ENCODE assay signal across 19 cellular contexts in the genomic region with DNA sequence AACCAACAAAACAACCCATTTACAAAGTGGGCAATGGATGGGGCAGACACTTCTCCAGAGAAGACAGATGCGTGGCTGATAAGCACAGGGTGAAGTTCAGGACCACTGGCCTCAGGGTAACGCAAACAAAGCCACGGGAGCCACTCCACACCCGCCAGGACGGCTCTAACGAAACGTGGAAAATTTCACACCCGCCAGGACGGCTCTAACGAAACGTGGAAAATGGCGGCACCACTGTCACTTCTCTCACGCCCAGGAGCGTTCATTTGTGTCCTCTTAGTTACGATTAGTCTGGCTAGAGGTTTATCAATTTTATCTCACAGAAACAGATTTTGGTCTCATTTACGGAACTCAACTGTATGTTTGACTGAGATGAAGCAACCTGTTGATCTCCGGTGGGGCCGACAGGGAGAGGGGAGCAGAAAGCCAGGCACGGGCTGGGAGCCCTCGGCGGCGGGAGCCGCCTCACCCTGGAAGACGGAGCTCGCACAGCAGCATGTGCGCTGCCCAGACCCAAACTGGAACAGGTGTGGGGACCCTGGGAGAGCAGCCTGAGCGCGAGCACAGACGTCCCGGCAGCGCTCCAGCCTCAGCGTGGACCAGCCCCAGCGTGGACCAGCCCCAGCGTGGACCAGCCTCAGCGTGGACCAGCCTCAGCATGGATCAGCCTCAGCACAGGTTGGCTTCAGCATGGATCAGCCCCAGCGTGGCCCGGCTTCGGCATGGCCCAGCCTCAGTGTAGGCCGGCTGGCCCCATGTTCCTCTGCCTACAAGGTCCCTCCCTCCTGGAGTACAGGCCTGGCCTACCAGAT.
DNase-seq lines count a peak whose midpoint lies in the region; ATAC-seq, FAIRE-seq and TF ChIP-seq lines count a peak whose summit lies in the region.
"Had no signal": no experiment of that assay in that cellular context is flagged by ENCODE, and none has a peak within 500 bp of the region (broad histone marks: within the 10 kb centered on the region; RNA-seq: fewer than 3 reads in every experiment).

No MANE protein-coding gene starts in this region.

- no peak for FAIRE-seq in K562 (lab: Jason Lieb, UNC)
- FAIRE-seq: GM12878, GM18507 had no signal

- POLR2A ChIA-PET in activated CD4-positive, alpha-beta T cell treated with anti-CD3 and anti-CD28 coated beads, Interleukin-2, amount 10 ng/mL, durations not matched to agents 7 days and 5 days (lab: Charles Lee), result no interaction called here
- POLR2A ChIA-PET in K562 (lab: Yijun Ruan, JAX), result interaction anchor here (1.3 kb wide), 1 partner anchor 40 kb away, joined by 3 read pairs; no protein-coding TSS in a partner anchor
- POLR2A ChIA-PET in naive thymus-derived CD4-positive, alpha-beta T cell (lab: Charles Lee), result no interaction called here

- 91% methylated on average over 31 of the region's 39 CpGs for WGBS in K562 (ENCODE audit: insufficient coverage, low coverage, missing lambda C conversion rate)

- TF ChIP-seq RAD21 in K562 (CRISPR knock-in tag; conservative IDR thresholded peaks at IDR 0.05 in 1 of 2, IDR thresholded peaks at IDR 0.05 in 1 of 2), result no peak

- no peak overlapping the region for H3K4me3 ChIP-seq in CD4-positive, CD25-positive, alpha-beta regulatory T cell (ENCODE audit: low read depth, low read length)
- no peak overlapping the region for H3K4me3 ChIP-seq in K562
- no peak overlapping the region for H3K4me3 ChIP-seq in naive thymus-derived CD4-positive, alpha-beta T cell (ENCODE audit: low read length)
- H3K4me3 ChIP-seq: GM12878, GM23338 had no signal

- H3K27me3 Mint-ChIP-seq in activated CD4-positive, alpha-beta T cell treated with anti-CD3 and anti-CD28 coated beads, Interleukin-2, amount 10 ng/mL, durations not matched to agents 7 days and 5 days, result no peaks in the 10 kb centered on the region
- no peaks in the 10 kb centered on the region for H3K27me3 Mint-ChIP-seq in CD4-positive, CD25-positive, alpha-beta regulatory T cell
- H3K27me3 Mint-ChIP-seq in naive thymus-derived CD4-positive, alpha-beta T cell, result no peaks in the 10 kb centered on the region
- H3K27me3 Mint-ChIP-seq: IgD-negative memory B cell had no signal

- no peaks in the 10 kb centered on the region for H3K79me2 ChIP-seq in K562 (ENCODE audit: control insufficient read depth, insufficient read depth, low read length)

- H3K27ac Mint-ChIP-seq in activated CD4-positive, alpha-beta T cell treated with anti-CD3 and anti-CD28 coated beads, Interleukin-2, amount 10 ng/mL, durations not matched to agents 7 days and 5 days, result peak overlapping the region; percentile 60
- H3K27ac Mint-ChIP-seq in CD4-positive, CD25-positive, alpha-beta regulatory T cell, result peak overlapping the region in 2 of 3 donors; percentile 56 to 88
- H3K27ac Mint-ChIP-seq in naive thymus-derived CD4-positive, alpha-beta T cell, result peak overlapping the region in 5 of 9 donors; percentile 43 to 87 (median 66)
- H3K27ac Mint-ChIP-seq: GM23338 had no signal

- no peak overlapping the region for H2AFZ ChIP-seq in K562 (ENCODE audit: low read depth, low read length)
- H2AFZ ChIP-seq: GM23338 had no signal

- no peak overlapping the region; a peak in 1 of 4 replicates for H3K9ac ChIP-seq in K562 (ENCODE audit: insufficient read depth in 1 of 2, low read depth in 2 of 2, low read length in 2 of 2)

- peaks cover 27% of the 10 kb centered on the region for H3K4me1 ChIP-seq in CD4-positive, CD25-positive, alpha-beta regulatory T cell (ENCODE audit: control insufficient read depth, insufficient read depth, low read length, poor library complexity, severe bottlenecking)
- H3K4me1 ChIP-seq in K562 (replicated peaks in 1 of 2; ENCODE audit: control insufficient read depth in 2 of 2, insufficient read depth in 2 of 2, low read length in 2 of 2), result peaks cover 0 to 41% of the 10 kb centered on the region in 2 experiments; a peak in 2 of 5 replicates
- peaks cover 25 to 33% of the 10 kb centered on the region in 2 donors for H3K4me1 ChIP-seq in naive thymus-derived CD4-positive, alpha-beta T cell (ENCODE audit: control insufficient read depth in 2 of 2, insufficient read depth in 2 of 2, low read length in 2 of 2)

- no peak for TF ChIP-seq POLR2A in K562 (conservative IDR thresholded peaks at IDR 0.05)

- no peaks in the 10 kb centered on the region for H3K36me3 ChIP-seq in CD4-positive, CD25-positive, alpha-beta regulatory T cell (ENCODE audit: control insufficient read depth, insufficient read depth, low read length)
- peaks cover 3% of the 10 kb centered on the region; the same call in 1 of the 3 replicates for H3K36me3 ChIP-seq in K562 (ENCODE audit: control insufficient read depth, insufficient read depth, low read length)
- no peaks in the 10 kb centered on the region for H3K36me3 ChIP-seq in naive thymus-derived CD4-positive, alpha-beta T cell (ENCODE audit: control insufficient read depth in 2 of 3, insufficient read depth in 3 of 3, low read length in 3 of 3)

- H3K9me3 Mint-ChIP-seq in activated CD4-positive, alpha-beta T cell treated with anti-CD3 and anti-CD28 coated beads, Interleukin-2, amount 10 ng/mL, durations not matched to agents 7 days and 5 days, result peaks cover 2% of the 10 kb centered on the region
- H3K9me3 Mint-ChIP-seq in CD4-positive, CD25-positive, alpha-beta regulatory T cell, result no peaks in the 10 kb centered on the region
- H3K9me3 Mint-ChIP-seq in naive thymus-derived CD4-positive, alpha-beta T cell, result no peaks in the 10 kb centered on the region
- H3K9me3 Mint-ChIP-seq: GM23338, IgD-negative memory B cell had no signal

- TF ChIP-seq EP300 in K562 (IDR thresholded peaks at IDR 0.05; ENCODE audit: low read length), result no peak

- DNase-seq in activated CD4-positive, alpha-beta T cell treated with anti-CD3 and anti-CD28 coated beads, Interleukin-2, amount 10 ng/mL, durations not matched to agents 7 days and 5 days, result no peak
- no peak for DNase-seq in activated CD4-positive, alpha-beta T cell treated with anti-CD3 and anti-CD28 coated beads for 48 hours
- DNase-seq in CD4-positive, CD25-positive, alpha-beta regulatory T cell, result no peak
- no peak for DNase-seq in K562 (ENCODE audit: extremely low read depth in 1 of 4, low spot score in 3 of 4)
- DNase-seq in naive thymus-derived CD4-positive, alpha-beta T cell, result no peak
- no peak for DNase-seq in T-helper 9 cell
- DNase-seq: 8988T, DMS 273 treated with DMSO at 0.1 percent for 48 hours, GDM1, NCI-H187, NCI-H345, NCI-H526 treated with DMSO at 0.1 percent for 48 hours, SHP77 treated with DMSO at 0.1 percent for 48 hours had no signal

- H3K4me2 ChIP-seq in K562 (ENCODE audit: insufficient read depth, low read length), result no peak overlapping the region
- H3K4me2 ChIP-seq: GM23338 had no signal

- H3K4me3 Mint-ChIP-seq in activated CD4-positive, alpha-beta T cell treated with anti-CD3 and anti-CD28 coated beads, Interleukin-2, amount 10 ng/mL, durations not matched to agents 7 days and 5 days, result no peak overlapping the region
- no peak overlapping the region for H3K4me3 Mint-ChIP-seq in CD4-positive, CD25-positive, alpha-beta regulatory T cell
- H3K4me3 Mint-ChIP-seq in naive thymus-derived CD4-positive, alpha-beta T cell, result no peak overlapping the region
- H3K4me3 Mint-ChIP-seq: GM23338, IgD-negative memory B cell had no signal

- H3K36me3 Mint-ChIP-seq in activated CD4-positive, alpha-beta T cell treated with anti-CD3 and anti-CD28 coated beads, Interleukin-2, amount 10 ng/mL, durations not matched to agents 7 days and 5 days (ENCODE audit: low read depth), result peaks cover 15% of the 10 kb centered on the region
- peaks cover 6% of the 10 kb centered on the region for H3K36me3 Mint-ChIP-seq in CD4-positive, CD25-positive, alpha-beta regulatory T cell
- H3K36me3 Mint-ChIP-seq in naive thymus-derived CD4-positive, alpha-beta T cell, result peaks cover 3 to 12% (median 5%) of the 10 kb centered on the region in 5 donors

- no peaks in the 10 kb centered on the region for H4K20me1 ChIP-seq in K562 (replicated peaks; ENCODE audit: control insufficient read depth, insufficient read depth, low read length)

- intact Hi-C loops in K562 (cut with micrococcal nuclease), result no loop called here
- intact Hi-C loops in naive thymus-derived CD4-positive, alpha-beta T cell (cut with micrococcal nuclease), result loop anchor here (5.0 kb wide), 2 partner anchors 43 to 67 kb away; no protein-coding TSS in a partner anchor

- H3K4me1 Mint-ChIP-seq in activated CD4-positive, alpha-beta T cell treated with anti-CD3 and anti-CD28 coated beads, Interleukin-2, amount 10 ng/mL, durations not matched to agents 7 days and 5 days, result peaks cover 32% of the 10 kb centered on the region
- peaks cover 11 to 47% (median 22%) of the 10 kb centered on the region in 4 donors for H3K4me1 Mint-ChIP-seq in CD4-positive, CD25-positive, alpha-beta regulatory T cell
- H3K4me1 Mint-ChIP-seq in naive thymus-derived CD4-positive, alpha-beta T cell, result peaks cover 15 to 56% (median 41%) of the 10 kb centered on the region in 7 donors
- H3K4me1 Mint-ChIP-seq: IgD-negative memory B cell had no signal

- CTCF ChIA-PET in activated CD4-positive, alpha-beta T cell treated with anti-CD3 and anti-CD28 coated beads, Interleukin-2, amount 10 ng/mL, durations not matched to agents 7 days and 5 days (lab: Charles Lee), result no interaction called here
- CTCF ChIA-PET in K562 (lab: Yijun Ruan, JAX; ENCODE audit: low intra/inter-chr PET ratio), result no interaction called here
- CTCF ChIA-PET in naive thymus-derived CD4-positive, alpha-beta T cell (lab: Charles Lee), result no interaction called here

- H3K9me1 ChIP-seq in K562 (ENCODE audit: control insufficient read depth, insufficient read depth, low read length), result peaks cover 3% of the 10 kb centered on the region

- BruUV-seq in K562 (replicated peaks; lab: Mats Ljungman, UMichigan), result no TSS peak

- H3K27me3 ChIP-seq in CD4-positive, CD25-positive, alpha-beta regulatory T cell (ENCODE audit: control insufficient read depth, insufficient read depth, low read length), result no peaks in the 10 kb centered on the region
- no peaks in the 10 kb centered on the region for H3K27me3 ChIP-seq in K562 (ENCODE audit: control insufficient read depth in 2 of 2, insufficient read depth in 2 of 2, low read length in 2 of 2)
- no peaks in the 10 kb centered on the region for H3K27me3 ChIP-seq in naive thymus-derived CD4-positive, alpha-beta T cell (ENCODE audit: control insufficient read depth in 2 of 2, insufficient read depth in 2 of 2, low read length in 2 of 2)

- ATAC-seq in CD4-positive, CD25-positive, alpha-beta regulatory T cell (ENCODE audit: low read depth in 2 of 2), result no peak
- ATAC-seq in K562 (no peak), GM18511 (IDR thresholded peaks at IDR 0.05; ENCODE audit: unreplicated experiment) (no peak), HG02973 (IDR thresholded peaks at IDR 0.05; ENCODE audit: unreplicated experiment) (no peak)
- ATAC-seq in naive thymus-derived CD4-positive, alpha-beta T cell, result no peak
- ATAC-seq: GM12878 had no signal

- in situ Hi-C loops in K562 (cut with MboI), result no loop called here

- no peak for TF ChIP-seq CTCF in K562 (IDR thresholded peaks at IDR 0.05 in 2 of 3, conservative IDR thresholded peaks at IDR 0.05 in 1 of 3; ENCODE audit: insufficient read depth in 2 of 3, low read depth in 1 of 3, low read length in 3 of 3)

- H3K27ac ChIP-seq in CD4-positive, CD25-positive, alpha-beta regulatory T cell (ENCODE audit: insufficient read depth, low read length, poor library complexity, severe bottlenecking), result no peak overlapping the region
- no peak overlapping the region for H3K27ac ChIP-seq in K562 (ENCODE audit: extremely low read depth, low read depth, low read length)
- H3K27ac ChIP-seq in naive thymus-derived CD4-positive, alpha-beta T cell (ENCODE audit: low read depth, low read length), result no peak overlapping the region

- no peaks in the 10 kb centered on the region for H3K9me3 ChIP-seq in CD4-positive, CD25-positive, alpha-beta regulatory T cell (ENCODE audit: control insufficient read depth in 2 of 2, low read length in 2 of 2)
- no peaks in the 10 kb centered on the region for H3K9me3 ChIP-seq in K562 (replicated peaks; ENCODE audit: control insufficient read depth, insufficient read depth, low read depth, low read length)
- H3K9me3 ChIP-seq in naive thymus-derived CD4-positive, alpha-beta T cell (ENCODE audit: control insufficient read depth in 2 of 3, low read length in 3 of 3), result no peaks in the 10 kb centered on the region
